In the genomic region with DNA sequence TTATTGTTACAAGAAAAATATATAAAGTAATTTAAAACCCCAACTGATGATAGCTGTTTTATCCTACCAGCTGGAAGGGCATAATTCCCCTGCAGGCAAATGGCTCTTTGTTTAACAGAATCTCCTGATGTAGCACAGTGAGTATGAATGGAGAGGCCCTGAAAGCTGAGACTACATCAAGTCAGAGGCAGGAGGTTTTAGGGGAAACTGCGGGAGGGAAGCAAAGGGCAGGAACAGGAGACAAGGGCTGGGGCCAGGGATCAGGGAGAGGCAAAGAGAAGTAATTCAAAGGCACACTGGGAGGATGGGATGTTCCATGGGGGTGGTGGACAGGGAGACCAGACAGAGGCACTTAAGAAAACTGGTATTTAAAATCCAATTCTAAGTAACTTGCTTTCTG, we compare ENCODE assay signal across 13 cellular contexts.
"Had no signal": no experiment of that assay in that cellular context is flagged by ENCODE, and none has a peak within 500 bp of the region (broad histone marks: within the 10 kb centered on the region; RNA-seq: fewer than 3 reads in every experiment).

No MANE protein-coding gene starts in this region.

- H3K4me1 Mint-ChIP-seq: activated naive CD8-positive, alpha-beta T cell treated with anti-CD3 and anti-CD28 coated beads, Interleukin-2, amount 10 ng/mL, durations not matched to agents 7 days and 5 days; immature natural killer cell; stimulated activated effector memory CD8-positive, alpha-beta T cell treated with anti-CD3 and anti-CD28 coated beads, Interleukin-12 subunit alpha, Interleukin-12 subunit beta, amount 100 ng/mL, for 72 hours had no signal

- ATAC-seq: stimulated activated effector memory CD8-positive, alpha-beta T cell treated with anti-CD3 and anti-CD28 coated beads, Interleukin-12 subunit alpha, Interleukin-12 subunit beta, amount 100 ng/mL, for 72 hours had no signal

- H3K27ac ChIP-seq: colonic mucosa, parathyroid adenoma, thoracic aorta had no signal

- H3K9me3 ChIP-seq: colonic mucosa, thoracic aorta had no signal

- H3K9me3 Mint-ChIP-seq: immature natural killer cell; stimulated activated effector memory CD8-positive, alpha-beta T cell treated with anti-CD3 and anti-CD28 coated beads, Interleukin-12 subunit alpha, Interleukin-12 subunit beta, amount 100 ng/mL, for 72 hours had no signal

- H3K4me3 Mint-ChIP-seq: activated naive CD8-positive, alpha-beta T cell treated with anti-CD3 and anti-CD28 coated beads, Interleukin-2, amount 10 ng/mL, durations not matched to agents 7 days and 5 days; brain; immature natural killer cell; stimulated activated effector memory CD8-positive, alpha-beta T cell treated with anti-CD3 and anti-CD28 coated beads, Interleukin-12 subunit alpha, Interleukin-12 subunit beta, amount 100 ng/mL, for 72 hours had no signal

- H3K4me3 ChIP-seq: colonic mucosa, thoracic aorta had no signal

- H3K27ac Mint-ChIP-seq: activated naive CD8-positive, alpha-beta T cell treated with anti-CD3 and anti-CD28 coated beads, Interleukin-2, amount 10 ng/mL, durations not matched to agents 7 days and 5 days; immature natural killer cell; stimulated activated effector memory CD8-positive, alpha-beta T cell treated with anti-CD3 and anti-CD28 coated beads, Interleukin-12 subunit alpha, Interleukin-12 subunit beta, amount 100 ng/mL, for 72 hours had no signal

- H3K27me3 ChIP-seq: colonic mucosa had no signal

- DNase-seq: activated CD4-positive, alpha-beta T cell treated with anti-CD3 and anti-CD28 coated beads, Interleukin-2, amount 50 U/mL, for 1 hour; activated naive CD4-positive, alpha-beta T cell; activated naive CD8-positive, alpha-beta T cell treated with anti-CD3 and anti-CD28 coated beads, Interleukin-2, amount 10 ng/mL, durations not matched to agents 7 days and 5 days; central memory CD4-positive, alpha-beta T cell; colonic mucosa; foreskin fibroblast; immature natural killer cell; stimulated activated CD4-positive, alpha-beta T cell treated with anti-CD3 and anti-CD28 coated beads, Interleukin-12 subunit alpha, Interleukin-12 subunit beta, amount 100 ng/mL, for 4 hours; stimulated activated CD4-positive, alpha-beta T cell treated with anti-CD3 and anti-CD28 coated beads, Interleukin-2, amount 100 ng/mL, for 24 hours had no signal

- H3K36me3 Mint-ChIP-seq: activated naive CD8-positive, alpha-beta T cell treated with anti-CD3 and anti-CD28 coated beads, Interleukin-2, amount 10 ng/mL, durations not matched to agents 7 days and 5 days; brain; immature natural killer cell; stimulated activated effector memory CD8-positive, alpha-beta T cell treated with anti-CD3 and anti-CD28 coated beads, Interleukin-12 subunit alpha, Interleukin-12 subunit beta, amount 100 ng/mL, for 72 hours had no signal

- H3K4me1 ChIP-seq: colonic mucosa, parathyroid adenoma had no signal

- H3K36me3 ChIP-seq: colonic mucosa, thoracic aorta had no signal
